7 cellular contexts compared by ENCODE assay signal in the genomic region with DNA sequence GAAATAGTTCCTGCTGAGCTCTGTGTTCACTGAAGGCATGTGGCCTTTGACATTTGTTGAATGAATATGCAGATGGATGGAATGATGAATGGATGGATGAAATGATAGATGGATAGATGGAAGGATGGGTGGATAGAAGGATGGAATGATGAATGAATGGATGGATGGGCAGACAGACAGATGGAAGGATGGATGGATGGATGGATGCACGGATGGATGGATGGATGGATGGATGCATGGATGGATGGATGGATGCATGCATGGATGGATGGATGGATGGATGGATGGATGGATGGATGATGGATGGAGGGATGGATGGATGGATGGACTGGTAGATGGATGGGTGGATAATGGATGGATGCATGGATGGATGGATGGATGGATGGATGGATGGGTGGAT. TPM values are rescaled to one million over a fixed set of nuclear protein-coding genes. Genes with fewer than 3 reads are reported as not detected.
"Had no signal": no experiment of that assay in that cellular context is flagged by ENCODE, and none has a peak within 500 bp of the region (broad histone marks: within the 10 kb centered on the region; RNA-seq: fewer than 3 reads in every experiment).

No MANE protein-coding gene starts in this region.

RNA-seq across cellular contexts. Expression of gene TMEM132D, which starts 4.8 kb away (rescaled TPM):
- total RNA-seq: OCI-LY7, PC-3, PC-9, Right ventricle myocardium inferior, Right ventricle myocardium superior, SJSA1 had no signal
- polyA plus RNA-seq: SK-N-SH had no signal
